Comparison of ENCODE assay signal across 3 cellular contexts in the genomic region with DNA sequence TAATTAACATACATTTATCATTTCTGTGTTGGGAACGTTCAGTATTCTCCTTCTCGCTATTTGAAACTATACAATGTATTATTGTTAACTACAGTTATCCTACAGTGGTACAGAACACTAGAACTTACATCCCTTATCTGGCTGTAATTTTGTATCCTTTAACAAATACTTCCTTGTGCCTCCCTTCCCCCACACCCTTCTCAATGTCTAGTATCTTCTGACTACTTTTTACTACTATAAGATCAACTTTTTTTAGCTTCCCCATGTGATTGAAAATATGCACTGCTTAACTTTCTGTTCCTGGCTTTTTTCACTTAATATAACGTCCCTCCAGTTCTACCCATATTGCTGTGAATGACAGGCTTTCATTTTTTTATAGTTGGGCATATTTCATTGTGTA.
"Had no signal": no experiment of that assay in that cellular context is flagged by ENCODE, and none has a peak within 500 bp of the region (broad histone marks: within the 10 kb centered on the region; RNA-seq: fewer than 3 reads in every experiment).

No MANE protein-coding gene starts in this region.

- DNase-seq: IMR-90 had no signal

- H3K27ac ChIP-seq: HL-60 had no signal

- H3K4me3 ChIP-seq: K562 had no signal
